In the genomic region with DNA sequence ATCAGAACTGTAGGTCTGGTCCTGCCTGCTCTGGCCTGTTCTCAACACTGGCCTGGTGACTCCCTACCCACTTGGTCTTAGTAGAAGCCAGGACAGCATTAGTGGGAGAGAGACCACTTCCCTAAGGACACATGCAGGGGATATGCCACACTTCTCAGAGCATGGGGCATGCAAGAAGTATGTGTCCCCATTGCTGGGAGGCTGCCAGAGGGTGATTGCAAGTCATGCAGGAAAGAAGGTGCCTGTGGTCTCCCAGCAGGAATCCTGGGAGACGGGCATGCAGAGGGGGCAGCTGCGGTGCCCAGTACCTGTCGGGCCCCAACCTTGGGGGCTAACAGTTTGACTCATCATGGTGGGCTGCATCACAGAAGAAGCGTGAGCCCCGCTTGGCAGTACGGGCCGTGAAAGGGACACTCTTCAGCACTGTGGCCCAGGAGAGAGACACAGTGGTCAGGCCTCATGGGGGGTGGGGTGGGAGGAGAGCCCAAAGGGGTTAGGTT, we compare ENCODE assay signal across 26 cellular contexts. TPM values are rescaled to one million over a fixed set of nuclear protein-coding genes. Genes with fewer than 3 reads are reported as not detected.
DNase-seq lines count a peak whose midpoint lies in the region; ATAC-seq and TF ChIP-seq lines count a peak whose summit lies in the region.
"Had no signal": no experiment of that assay in that cellular context is flagged by ENCODE, and none has a peak within 500 bp of the region (broad histone marks: within the 10 kb centered on the region; RNA-seq: fewer than 3 reads in every experiment).

No MANE protein-coding gene starts in this region.

- peaks cover 39% of the 10 kb centered on the region for H3K36me3 Mint-ChIP-seq in stimulated activated naive CD8-positive, alpha-beta T cell treated with anti-CD3 and anti-CD28 coated beads, Interleukin-15, Interleukin-2, amounts not matched to agents 100 ng/mL and 50 ng/mL, for 24 hours (ENCODE audit: low read depth)
- peaks cover 11% of the 10 kb centered on the region for H3K36me3 Mint-ChIP-seq in effector memory CD8-positive, alpha-beta T cell (ENCODE audit: insufficient read depth)
- peaks cover 70% of the 10 kb centered on the region for H3K36me3 Mint-ChIP-seq in GM23338 (ENCODE audit: low read depth)

- no peak overlapping the region for H3K4me2 ChIP-seq in GM23338

- H3K36me3 ChIP-seq in gastrocnemius medialis (peaks cover 0 to 57% of the 10 kb centered on the region in 2 donors), mucosa of descending colon (ENCODE audit: low read depth) (no peaks in the 10 kb centered on the region), GM23338 (ENCODE audit: insufficient read depth) (peaks cover 9% of the 10 kb centered on the region)

- H3K79me2 ChIP-seq in GM23338 (replicated peaks; ENCODE audit: insufficient read depth), result no peaks in the 10 kb centered on the region

- H3K4me1 Mint-ChIP-seq in stimulated activated naive CD8-positive, alpha-beta T cell treated with anti-CD3 and anti-CD28 coated beads, Interleukin-15, Interleukin-2, amounts not matched to agents 100 ng/mL and 50 ng/mL, for 24 hours (ENCODE audit: low read depth), result peaks cover 19% of the 10 kb centered on the region
- H3K4me1 Mint-ChIP-seq in stimulated activated naive CD8-positive, alpha-beta T cell treated with anti-CD3 and anti-CD28 coated beads, Interleukin-15, amount 100 ng/mL, for 72 hours, result peaks cover 50% of the 10 kb centered on the region
- peaks cover 22 to 23% of the 10 kb centered on the region in 2 donors for H3K4me1 Mint-ChIP-seq in effector memory CD8-positive, alpha-beta T cell (ENCODE audit: low read depth in 2 of 2)
- H3K4me1 Mint-ChIP-seq in GM23338, result peaks cover 17% of the 10 kb centered on the region

- H3K27ac ChIP-seq in gastrocnemius medialis (peak overlapping the region in 3 of 4 donors; percentile 52 to 68 (median 54)), GM23338 (ENCODE audit: low read depth) (no peak overlapping the region)

- peaks cover 14 to 29% of the 10 kb centered on the region in 2 donors for H3K4me1 ChIP-seq in gastrocnemius medialis
- H3K4me1 ChIP-seq in mucosa of descending colon (ENCODE audit: low read depth), result no peaks in the 10 kb centered on the region
- no peaks in the 10 kb centered on the region for H3K4me1 ChIP-seq in GM23338 (ENCODE audit: insufficient read depth)

- in situ Hi-C loops in gastrocnemius medialis (cut with MboI; ENCODE audit: low sequenced_read_pairs in 4 of 4), result no loop called here

- no peaks in the 10 kb centered on the region for H3K9me3 ChIP-seq in gastrocnemius medialis
- no peaks in the 10 kb centered on the region for H3K9me3 ChIP-seq in mucosa of descending colon
- H3K9me3 ChIP-seq: thoracic aorta had no signal

- ATAC-seq in stimulated activated naive CD8-positive, alpha-beta T cell treated with anti-CD3 and anti-CD28 coated beads, Interleukin-15, amount 100 ng/mL, for 72 hours, result no peak
- ATAC-seq in effector memory CD8-positive, alpha-beta T cell (replicated peaks), result no peak
- ATAC-seq in gastrocnemius medialis (no peak), mucosa of descending colon (no peak), GM23338 (no peak)

- DNase-seq in stimulated activated naive CD8-positive, alpha-beta T cell treated with anti-CD3 and anti-CD28 coated beads, Interleukin-15, amount 100 ng/mL, for 72 hours, result no peak
- no peak for DNase-seq in effector memory CD8-positive, alpha-beta T cell
- DNase-seq in gastrocnemius medialis, result no peak
- no peak for DNase-seq in mucosa of descending colon
- no peak for DNase-seq in GM23338 (ENCODE audit: low spot score)
- no peak for DNase-seq in RKO (ENCODE audit: low spot score)
- DNase-seq in NCI-H1436 treated with DMSO at 0.1 percent for 48 hours (lab: John Stamatoyannopoulos, UW), result no peak
- DNase-seq: activated CD4-positive, alpha-beta memory T cell treated with anti-CD3 and anti-CD28 coated beads, Interleukin-2, amount 10 ng/mL, durations not matched to agents 7 days and 5 days; activated CD4-positive, CD25-positive, alpha-beta regulatory T cell treated with anti-CD3 and anti-CD28 coated beads, Interleukin-2, amount 50 U/mL, for 72 hours; activated effector memory CD4-positive, alpha-beta T cell treated with Interleukin-2 at 50 U/mL for 16 hours; activated naive CD8-positive, alpha-beta T cell treated with anti-CD3 and anti-CD28 coated beads for 36 hours; cerebellar nuclear complex; COR-L47; DMS53; IMR-90; NCI-H1092 treated with DMSO at 0.1 percent for 48 hours; NCI-H2029 treated with DMSO at 0.1 percent for 48 hours; NCI-H2227 treated with DMSO at 0.1 percent for 48 hours; NCI-H748 treated with DMSO at 0.1 percent for 48 hours; RPMI8226; stimulated activated CD4-positive, alpha-beta T cell treated with anti-CD3 and anti-CD28 coated beads, Interleukin-2, amount 100 ng/mL, for 48 hours had no signal

- no peaks in the 10 kb centered on the region for H3F3A ChIP-seq in GM23338 (replicated peaks; ENCODE audit: low read depth)

- H3K4me3 Mint-ChIP-seq in stimulated activated naive CD8-positive, alpha-beta T cell treated with anti-CD3 and anti-CD28 coated beads, Interleukin-15, Interleukin-2, amounts not matched to agents 100 ng/mL and 50 ng/mL, for 24 hours, result no peak overlapping the region
- H3K4me3 Mint-ChIP-seq in stimulated activated naive CD8-positive, alpha-beta T cell treated with anti-CD3 and anti-CD28 coated beads, Interleukin-15, amount 100 ng/mL, for 72 hours, result no peak overlapping the region
- H3K4me3 Mint-ChIP-seq in effector memory CD8-positive, alpha-beta T cell, result no peak overlapping the region
- H3K4me3 Mint-ChIP-seq in GM23338, result no peak overlapping the region
- H3K4me3 Mint-ChIP-seq: activated CD4-positive, alpha-beta memory T cell treated with anti-CD3 and anti-CD28 coated beads, Interleukin-2, amount 10 ng/mL, durations not matched to agents 7 days and 5 days; activated naive CD8-positive, alpha-beta T cell treated with anti-CD3 and anti-CD28 coated beads for 36 hours; neural crest cell; T-helper 1 cell treated with Interleukin-12 subunit alpha and Interleukin-12 subunit beta and Interleukin-4 antibody, amounts not matched to agents 30 μg/mL and 1 μg/mL, for 36 hours had no signal

- H3K27me3 ChIP-seq in gastrocnemius medialis (no peaks in the 10 kb centered on the region), GM23338 (ENCODE audit: insufficient read depth) (no peaks in the 10 kb centered on the region)

- intact Hi-C loops in gastrocnemius medialis (cut with DNase I; ENCODE audit: low total_unique reads) (no loop called here), mucosa of descending colon (cut with DNase I, micrococcal nuclease) (no loop called here)

- H2AFZ ChIP-seq in GM23338, result no peak overlapping the region

- no peaks in the 10 kb centered on the region for H3K9me3 Mint-ChIP-seq in stimulated activated naive CD8-positive, alpha-beta T cell treated with anti-CD3 and anti-CD28 coated beads, Interleukin-15, Interleukin-2, amounts not matched to agents 100 ng/mL and 50 ng/mL, for 24 hours
- H3K9me3 Mint-ChIP-seq in stimulated activated naive CD8-positive, alpha-beta T cell treated with anti-CD3 and anti-CD28 coated beads, Interleukin-15, amount 100 ng/mL, for 72 hours, result no peaks in the 10 kb centered on the region
- no peaks in the 10 kb centered on the region for H3K9me3 Mint-ChIP-seq in effector memory CD8-positive, alpha-beta T cell
- H3K9me3 Mint-ChIP-seq in GM23338, result no peaks in the 10 kb centered on the region
- H3K9me3 Mint-ChIP-seq: activated CD4-positive, alpha-beta memory T cell treated with anti-CD3 and anti-CD28 coated beads, Interleukin-2, amount 10 ng/mL, durations not matched to agents 7 days and 5 days; activated naive CD8-positive, alpha-beta T cell treated with anti-CD3 and anti-CD28 coated beads for 36 hours; neural crest cell; T-helper 1 cell treated with Interleukin-12 subunit alpha and Interleukin-12 subunit beta and Interleukin-4 antibody, amounts not matched to agents 30 μg/mL and 1 μg/mL, for 36 hours had no signal

- H3K4me3 ChIP-seq in gastrocnemius medialis, result no peak overlapping the region
- H3K4me3 ChIP-seq in mucosa of descending colon, result no peak overlapping the region
- H3K4me3 ChIP-seq in GM23338, result no peak overlapping the region
- H3K4me3 ChIP-seq: thoracic aorta had no signal

- H3K27me3 Mint-ChIP-seq in stimulated activated naive CD8-positive, alpha-beta T cell treated with anti-CD3 and anti-CD28 coated beads, Interleukin-15, Interleukin-2, amounts not matched to agents 100 ng/mL and 50 ng/mL, for 24 hours, result no peaks in the 10 kb centered on the region
- no peaks in the 10 kb centered on the region for H3K27me3 Mint-ChIP-seq in stimulated activated naive CD8-positive, alpha-beta T cell treated with anti-CD3 and anti-CD28 coated beads, Interleukin-15, amount 100 ng/mL, for 72 hours
- H3K27me3 Mint-ChIP-seq in effector memory CD8-positive, alpha-beta T cell, result no peaks in the 10 kb centered on the region
- peaks cover 22% of the 10 kb centered on the region for H3K27me3 Mint-ChIP-seq in GM23338 (ENCODE audit: insufficient read depth, low read depth, poor library complexity)
- H3K27me3 Mint-ChIP-seq: activated CD4-positive, alpha-beta memory T cell treated with anti-CD3 and anti-CD28 coated beads, Interleukin-2, amount 10 ng/mL, durations not matched to agents 7 days and 5 days; activated naive CD8-positive, alpha-beta T cell treated with anti-CD3 and anti-CD28 coated beads for 36 hours had no signal

- no peaks in the 10 kb centered on the region; the same call in 1 of the 2 replicates for H4K20me1 ChIP-seq in GM23338 (replicated peaks; ENCODE audit: insufficient read depth)

- no peak for TF ChIP-seq CTCF in gastrocnemius medialis (IDR thresholded peaks at IDR 0.05 in 4 of 5, conservative IDR thresholded peaks at IDR 0.05 in 1 of 5)
- TF ChIP-seq CTCF in mucosa of descending colon (IDR thresholded peaks at IDR 0.05), result no peak
- TF ChIP-seq CTCF in GM23338 (conservative IDR thresholded peaks at IDR 0.05; ENCODE audit: low read depth in 2 of 2), result no peak

- H3K9me2 ChIP-seq in GM23338 (ENCODE audit: insufficient read depth), result no peaks in the 10 kb centered on the region

- peak overlapping the region; percentile 34 for H3K27ac Mint-ChIP-seq in stimulated activated naive CD8-positive, alpha-beta T cell treated with anti-CD3 and anti-CD28 coated beads, Interleukin-15, Interleukin-2, amounts not matched to agents 100 ng/mL and 50 ng/mL, for 24 hours
- no peak overlapping the region for H3K27ac Mint-ChIP-seq in stimulated activated naive CD8-positive, alpha-beta T cell treated with anti-CD3 and anti-CD28 coated beads, Interleukin-15, amount 100 ng/mL, for 72 hours
- peak overlapping the region; percentile 84 to 90 for H3K27ac Mint-ChIP-seq in effector memory CD8-positive, alpha-beta T cell
- H3K27ac Mint-ChIP-seq in GM23338, result no peak overlapping the region

- no peak for TF ChIP-seq POLR2A in gastrocnemius medialis (IDR thresholded peaks at IDR 0.05)

RNA-seq across cellular contexts. Expression of gene PRPF40B, which starts 23.0 kb away (rescaled TPM):
- total RNA-seq in gastrocnemius medialis, result 10 to 100 TPM; 17.6 to 21.3 (median 20.2) TPM
- 10 to 100 TPM; 11.5 to 27.2 (median 12.7) TPM for total RNA-seq in mucosa of descending colon
- total RNA-seq in GM23338 (2014; rRNA removed; shearing (Covaris generic)), result 14.7 and 17.9 TPM in 2 replicates
- polyA plus RNA-seq in GM23338 (2016; fragmentation: Nextera tagmentation; extraction: Ambion mirVana), result 16.7 and 19.0 TPM in 2 replicates

RNA-seq across cellular contexts. Expression of gene FAM186B, which starts 40.9 kb away (rescaled TPM):
- total RNA-seq in gastrocnemius medialis, result 1 to 10 TPM in 1 of 4 donors, under 1 TPM in 3; 0.31 to 1.0 (median 0.70) TPM
- under 1 TPM; 0.35 to 0.63 (median 0.39) TPM for total RNA-seq in mucosa of descending colon
- total RNA-seq in GM23338 (2014; rRNA removed; shearing (Covaris generic)), result 0.08 and 0.38 TPM in 2 replicates
- 0.21 and 0.31 TPM in 2 replicates for polyA plus RNA-seq in GM23338 (2016; fragmentation: Nextera tagmentation; extraction: Ambion mirVana)
- total RNA-seq: activated CD4-positive, alpha-beta memory T cell treated with anti-CD3 and anti-CD28 coated beads, Interleukin-2, amount 10 ng/mL, durations not matched to agents 7 days and 5 days; G401 had no signal

Comparison
In these comparisons a context has a peak if more than half of its experiments do, and no peak if none do; other contexts are left out.
1. H3K27ac Mint-ChIP-seq: peak in stimulated activated naive CD8-positive, alpha-beta T cell treated with anti-CD3 and anti-CD28 coated beads, Interleukin-15, Interleukin-2, amounts not matched to agents 100 ng/mL and 50 ng/mL, for 24 hours (single experiment) and effector memory CD8-positive, alpha-beta T cell (2 of 2); none in stimulated activated naive CD8-positive, alpha-beta T cell treated with anti-CD3 and anti-CD28 coated beads, Interleukin-15, amount 100 ng/mL, for 72 hours (0 of 2) and GM23338 (single experiment).